ENCODE assay signal across 31 cellular contexts in genomic region chr7:157845203-157845810, GRCh38.
DNase-seq lines count a peak whose midpoint lies in the region; ATAC-seq, FAIRE-seq and TF ChIP-seq lines count a peak whose summit lies in the region.
"Had no signal": no experiment of that assay in that cellular context is flagged by ENCODE, and none has a peak within 500 bp of the region (broad histone marks: within the 10 kb centered on the region; RNA-seq: fewer than 3 reads in every experiment).

No MANE protein-coding gene starts in this region.

- H3K23ac ChIP-seq in H1 (ENCODE audit: insufficient read length) = no peak overlapping the region

- H4K91ac ChIP-seq in H1 (replicated peaks; ENCODE audit: insufficient read length, low read length) = peak overlapping the region; percentile 86

- no peaks in the 10 kb centered on the region for H3K79me2 ChIP-seq in H1 (ENCODE audit: control insufficient read depth in 1 of 2, insufficient read depth in 2 of 2, low read length in 2 of 2)

- H3K14ac ChIP-seq in H1 (ENCODE audit: insufficient read length) = no peak overlapping the region

- H3K9me3 ChIP-seq in H1 (ENCODE audit: insufficient read depth in 2 of 2, low read depth in 1 of 2, low read length in 1 of 2) = no peaks in the 10 kb centered on the region; a peak in 1 of 4 replicates
- no peaks in the 10 kb centered on the region for H3K9me3 ChIP-seq in upper lobe of right lung
- H3K9me3 ChIP-seq: ascending aorta, esophagus squamous epithelium, heart left ventricle, transverse colon had no signal

- H2AFZ ChIP-seq in H1 (ENCODE audit: low read length) = no peak overlapping the region
- H2AFZ ChIP-seq: GM23338 had no signal

- H3K4me2 ChIP-seq in H1 (ENCODE audit: insufficient read depth in 1 of 2, low read depth in 2 of 2, low read length in 2 of 2) = no peak overlapping the region
- H3K4me2 ChIP-seq: GM23338 had no signal

- H2BK15ac ChIP-seq in H1 (ENCODE audit: low read length) = 0 out of 2 replicates have a peak overlapping the region, but pooled peaks have one; percentile 53

- H2AK5ac ChIP-seq in H1 (ENCODE audit: low read depth, low read length) = peak overlapping the region; percentile 93; the same call in 1 of the 2 replicates

- H3K4me1 Mint-ChIP-seq in activated T-cell treated with anti-CD3 and anti-CD28 coated beads, Interleukin-2, amount 50 U/mL, for 4 hours (ENCODE audit: low read depth) = no peaks in the 10 kb centered on the region
- H3K4me1 Mint-ChIP-seq in activated CD4-positive, alpha-beta T cell treated with anti-CD3 and anti-CD28 coated beads for 36 hours = peaks cover 4% of the 10 kb centered on the region
- H3K4me1 Mint-ChIP-seq: activated CD4-positive, alpha-beta T cell treated with anti-CD3 and anti-CD28 coated beads, Interleukin-2, amount 10 ng/mL, durations not matched to agents 24 days and 14 days; CD4-positive, CD25-positive, alpha-beta regulatory T cell; GM23338; naive B cell had no signal

- CTCF ChIA-PET in RWPE1 (lab: Yijun Ruan, JAX) (no interaction called here), H1 (lab: Charles Lee; ENCODE audit: partially characterized antibody) (interaction anchor here (0.5 to 0.7 kb wide), 2 partner anchors 10 to 12 kb away, joined by 3 to 4 read pairs; no protein-coding TSS in a partner anchor)
- CTCF ChIA-PET in activated CD4-positive, alpha-beta T cell treated with anti-CD3 and anti-CD28 coated beads for 36 hours (lab: Charles Lee) = no interaction called here

- no peak overlapping the region for H3K56ac ChIP-seq in H1 (replicated peaks; ENCODE audit: insufficient read length, low read depth, low read length)

- H3K9me3 Mint-ChIP-seq in activated T-cell treated with anti-CD3 and anti-CD28 coated beads, Interleukin-2, amount 50 U/mL, for 4 hours = no peaks in the 10 kb centered on the region
- H3K9me3 Mint-ChIP-seq in activated CD4-positive, alpha-beta T cell treated with anti-CD3 and anti-CD28 coated beads for 36 hours (ENCODE audit: low read depth) = no peaks in the 10 kb centered on the region
- H3K9me3 Mint-ChIP-seq: activated CD4-positive, alpha-beta T cell treated with anti-CD3 and anti-CD28 coated beads, Interleukin-2, amount 10 ng/mL, durations not matched to agents 24 days and 14 days; GM23338; naive B cell had no signal

- H2BK120ac ChIP-seq in H1 (replicated peaks; ENCODE audit: low read depth, low read length) = peak overlapping the region; percentile 75

- no peak for FAIRE-seq in H1 (lab: Jason Lieb, UNC)
- FAIRE-seq: endometrium had no signal

- TF ChIP-seq CTCF in RWPE1 (conservative IDR thresholded peaks at IDR 0.05; ENCODE audit: low read depth) = no peak
- TF ChIP-seq CTCF in H1 (IDR thresholded peaks at IDR 0.05; ENCODE audit: control extremely low read depth in 1 of 3, insufficient read depth in 1 of 3, low read depth in 1 of 3, low read length in 3 of 3) = no peak
- no peak for TF ChIP-seq CTCF in upper lobe of right lung (IDR thresholded peaks at IDR 0.05)

- H3K4me1 ChIP-seq in H1 (replicated peaks in 1 of 4; ENCODE audit: control insufficient read depth in 3 of 4, insufficient read depth in 4 of 4, low read length in 3 of 4) = peaks cover 0 to 20% (median 13%) of the 10 kb centered on the region in 4 experiments; a peak in 6 of 7 replicates
- H3K4me1 ChIP-seq in upper lobe of right lung = no peaks in the 10 kb centered on the region
- H3K4me1 ChIP-seq: ascending aorta, esophagus squamous epithelium, heart left ventricle, transverse colon had no signal

- no peaks in the 10 kb centered on the region for H3K27me3 Mint-ChIP-seq in activated T-cell treated with anti-CD3 and anti-CD28 coated beads, Interleukin-2, amount 50 U/mL, for 4 hours (ENCODE audit: low read depth)
- H3K27me3 Mint-ChIP-seq in activated CD4-positive, alpha-beta T cell treated with anti-CD3 and anti-CD28 coated beads for 36 hours = peaks cover 2% of the 10 kb centered on the region
- H3K27me3 Mint-ChIP-seq: activated CD4-positive, alpha-beta T cell treated with anti-CD3 and anti-CD28 coated beads, Interleukin-2, amount 10 ng/mL, durations not matched to agents 24 days and 14 days; naive B cell had no signal

- no peak for ATAC-seq in upper lobe of right lung
- ATAC-seq in activated T-cell treated with anti-CD3 and anti-CD28 coated beads, Interleukin-2, amount 50 U/mL, for 4 hours = no peak
- ATAC-seq in activated CD4-positive, alpha-beta T cell treated with anti-CD3 and anti-CD28 coated beads for 36 hours = no peak
- ATAC-seq: GM23338, heart left ventricle had no signal

- POLR2A ChIA-PET in RWPE1 (lab: Yijun Ruan, JAX; ENCODE audit: low non-redundant PET) (no interaction called here), H1 (lab: Charles Lee; ENCODE audit: partially characterized antibody) (no interaction called here)
- POLR2A ChIA-PET in activated CD4-positive, alpha-beta T cell treated with anti-CD3 and anti-CD28 coated beads for 36 hours (lab: Charles Lee) = no interaction called here

- no peak for TF ChIP-seq EP300 in H1 (IDR thresholded peaks at IDR 0.05; ENCODE audit: borderline replicate concordance in 1 of 2, low read depth in 2 of 2, low read length in 2 of 2)

- TF ChIP-seq RAD21 in H1 (IDR thresholded peaks at IDR 0.05 in 1 of 2, conservative IDR thresholded peaks at IDR 0.05 in 1 of 2; ENCODE audit: low read depth in 2 of 2, low read length in 2 of 2) = no peak

- no peaks in the 10 kb centered on the region for H4K20me1 ChIP-seq in H1 (replicated peaks in 1 of 2; ENCODE audit: control insufficient read depth in 1 of 2, insufficient read depth in 2 of 2, low read length in 2 of 2)

- no peak overlapping the region for H4K5ac ChIP-seq in H1 (ENCODE audit: insufficient read length, low read depth, low read length)

- H3K36me3 Mint-ChIP-seq in activated T-cell treated with anti-CD3 and anti-CD28 coated beads, Interleukin-2, amount 50 U/mL, for 4 hours (ENCODE audit: insufficient read depth) = no peaks in the 10 kb centered on the region
- H3K36me3 Mint-ChIP-seq in activated CD4-positive, alpha-beta T cell treated with anti-CD3 and anti-CD28 coated beads for 36 hours (ENCODE audit: low read depth) = no peaks in the 10 kb centered on the region
- H3K36me3 Mint-ChIP-seq: CD4-positive, CD25-positive, alpha-beta regulatory T cell; naive B cell had no signal

- 95% methylated on average over 20 of the region's 20 CpGs; no CpG with 5 or more reads in 1 of the 2 experiments for WGBS in H1 (ENCODE audit: extremely low coverage in 1 of 2, insufficient coverage in 1 of 2, insufficient read length in 1 of 2, insufficient replicate concordance in 2 of 2, low coverage in 1 of 2, low lambda C conversion rate in 2 of 2, missing lambda C conversion rate in 1 of 2), 2 experiments

- no peak overlapping the region for H3K4me3 Mint-ChIP-seq in activated T-cell treated with anti-CD3 and anti-CD28 coated beads, Interleukin-2, amount 50 U/mL, for 4 hours
- H3K4me3 Mint-ChIP-seq in activated CD4-positive, alpha-beta T cell treated with anti-CD3 and anti-CD28 coated beads for 36 hours = no peak overlapping the region
- H3K4me3 Mint-ChIP-seq: activated CD4-positive, alpha-beta T cell treated with anti-CD3 and anti-CD28 coated beads, Interleukin-2, amount 10 ng/mL, durations not matched to agents 24 days and 14 days; GM23338 had no signal

- H3K27ac ChIP-seq in RWPE1 (no peak overlapping the region), H1 (ENCODE audit: low read depth, low read length) (no peak overlapping the region), upper lobe of right lung (no peak overlapping the region)
- H3K27ac ChIP-seq: 22Rv1, ascending aorta, esophagus squamous epithelium, heart left ventricle, transverse colon, VCaP had no signal

- H3K36me3 ChIP-seq in H1 (ENCODE audit: control insufficient read depth in 2 of 4, insufficient read depth in 4 of 4, low read length in 3 of 4) = no peaks in the 10 kb centered on the region
- no peaks in the 10 kb centered on the region for H3K36me3 ChIP-seq in upper lobe of right lung
- H3K36me3 ChIP-seq: ascending aorta, esophagus squamous epithelium, heart left ventricle, transverse colon had no signal

- H2BK20ac ChIP-seq in H1 (ENCODE audit: low read length) = 0 out of 2 replicates have a peak overlapping the region, but pooled peaks have one; percentile 72

- peak; percentile 21 for DNase-seq in activated CD4-positive, CD25-positive, alpha-beta regulatory T cell treated with anti-CD3 and anti-CD28 coated beads, Interleukin-2, amount 50 U/mL, for 72 hours
- no peak for DNase-seq in activated CD4-positive, CD25-positive, alpha-beta regulatory T cell (lab: John Stamatoyannopoulos, UW)
- peak; percentile 10 for DNase-seq in RWPE1 (ENCODE audit: low spot score)
- DNase-seq in H1 (ENCODE audit: low read depth in 1 of 2, low spot score in 2 of 2) = no peak
- peak; percentile 50 for DNase-seq in upper lobe of right lung
- no peak for DNase-seq in AG08395 (ENCODE audit: low spot score)
- no peak for DNase-seq in activated T-cell treated with anti-CD3 and anti-CD28 coated beads, Interleukin-2, amount 50 U/mL, for 4 hours
- DNase-seq in activated CD4-positive, alpha-beta T cell treated with anti-CD3 and anti-CD28 coated beads for 36 hours = no peak
- DNase-seq: activated CD4-positive, alpha-beta T cell treated with anti-CD3 and anti-CD28 coated beads, Interleukin-2, amount 10 ng/mL, durations not matched to agents 24 days and 14 days; activated CD8-positive, alpha-beta memory T cell treated with anti-CD3 and anti-CD28 coated beads for 24 hours; activated effector memory CD4-positive, alpha-beta T cell treated with Interleukin-2 at 50 U/mL for 16 hours; activated T-cell treated with anti-CD3 and anti-CD28 coated beads for 4 hours; Calu3; CD4-positive, CD25-positive, alpha-beta regulatory T cell; DND-41; esophagus squamous epithelium; foreskin melanocyte; heart left ventricle; midbrain; naive B cell; NCI-H1105 treated with DMSO at 0.1 percent for 48 hours; NCI-H2081; NCI-H526; stimulated activated CD4-positive, alpha-beta T cell treated with anti-CD3 and anti-CD28 coated beads, Interleukin-4, amount 100 ng/mL, for 24 hours; T-helper 9 cell; transverse colon had no signal

- peak overlapping the region; percentile 97 for H2BK12ac ChIP-seq in H1 (ENCODE audit: low read depth, low read length)

- no peak for TF ChIP-seq POLR2A in H1 (IDR thresholded peaks at IDR 0.05; ENCODE audit: control extremely low read depth in 1 of 2, low read depth in 2 of 2, low read length in 2 of 2)

- H2BK5ac ChIP-seq in H1 (ENCODE audit: low read depth, low read length) = 0 out of 2 replicates have a peak overlapping the region, but pooled peaks have one; percentile 35

- no peak overlapping the region for H3K4ac ChIP-seq in H1 (replicated peaks; ENCODE audit: insufficient read length, low read depth, low read length)

- H3K79me1 ChIP-seq in H1 (ENCODE audit: low read depth, low read length) = no peaks in the 10 kb centered on the region

- H3K4me3 ChIP-seq in H1 (ENCODE audit: extremely low read depth in 1 of 4, insufficient read depth in 2 of 4, low read depth in 3 of 4, low read length in 4 of 4) = no peak overlapping the region; a peak in 1 of 8 replicates
- no peak overlapping the region for H3K4me3 ChIP-seq in upper lobe of right lung
- H3K4me3 ChIP-seq: ascending aorta, esophagus squamous epithelium, GM23338, heart left ventricle, transverse colon had no signal

- H3K18ac ChIP-seq in H1 (ENCODE audit: extremely low read depth, low read length) = no peak overlapping the region; the same call in 1 of the 2 replicates

- H4K8ac ChIP-seq in H1 (ENCODE audit: extremely low read depth, insufficient read depth, low read length) = peak overlapping the region; percentile 18; the same call in 1 of the 2 replicates

- H3K23me2 ChIP-seq in H1 (ENCODE audit: low read depth, low read length) = no peaks in the 10 kb centered on the region

- H3K27me3 ChIP-seq in H1 (replicated peaks in 1 of 4; ENCODE audit: control insufficient read depth in 3 of 4, extremely low read depth in 1 of 4, insufficient read depth in 3 of 4, low read length in 3 of 4) (no peaks in the 10 kb centered on the region; a peak in 1 of 7 replicates), upper lobe of right lung (peaks cover 8% of the 10 kb centered on the region)
- H3K27me3 ChIP-seq: ascending aorta had no signal

- intact Hi-C loops in upper lobe of right lung (cut with DNase I) = no loop called here
- intact Hi-C loops in activated CD4-positive, alpha-beta T cell treated with anti-CD3 and anti-CD28 coated beads for 36 hours (cut with DNase I, micrococcal nuclease) = no loop called here

- no peak overlapping the region for H3K27ac Mint-ChIP-seq in activated CD4-positive, alpha-beta T cell treated with anti-CD3 and anti-CD28 coated beads for 36 hours
- H3K27ac Mint-ChIP-seq: activated CD4-positive, alpha-beta T cell treated with anti-CD3 and anti-CD28 coated beads, Interleukin-2, amount 10 ng/mL, durations not matched to agents 24 days and 14 days; CD4-positive, CD25-positive, alpha-beta regulatory T cell; GM23338; naive B cell had no signal

- H3K9ac ChIP-seq in H1 (replicated peaks in 1 of 4; ENCODE audit: extremely low read depth in 1 of 4, low read depth in 3 of 4, low read length in 3 of 4) = no peak overlapping the region; a peak in 1 of 7 replicates

Comparison
In these comparisons a context has a peak if more than half of its experiments do, and no peak if none do; other contexts are left out.
1. DNase-seq: peak in activated CD4-positive, CD25-positive, alpha-beta regulatory T cell treated with anti-CD3 and anti-CD28 coated beads, Interleukin-2, amount 50 U/mL, for 72 hours (single experiment), RWPE1 (single experiment) and upper lobe of right lung (single experiment); none in activated CD4-positive, CD25-positive, alpha-beta regulatory T cell (0 of 4), H1 (0 of 2), AG08395 (single experiment), activated T-cell treated with anti-CD3 and anti-CD28 coated beads, Interleukin-2, amount 50 U/mL, for 4 hours (single experiment) and activated CD4-positive, alpha-beta T cell treated with anti-CD3 and anti-CD28 coated beads for 36 hours (single experiment).